19 cellular contexts compared by ENCODE assay signal in genomic region chr1:47207811-47208373, GRCh38. TPM values are rescaled to one million over a fixed set of nuclear protein-coding genes. Genes with fewer than 3 reads are reported as not detected.
DNase-seq lines count a peak whose midpoint lies in the region; ATAC-seq, FAIRE-seq and TF ChIP-seq lines count a peak whose summit lies in the region.
"Had no signal": no experiment of that assay in that cellular context is flagged by ENCODE, and none has a peak within 500 bp of the region (broad histone marks: within the 10 kb centered on the region; RNA-seq: fewer than 3 reads in every experiment).

No MANE protein-coding gene starts in this region.

- FAIRE-seq in RCC 7860 (lab: Jason Lieb, UNC): peak; percentile 78

- DNase-seq in mammary epithelial cell: peak; percentile 32
- DNase-seq in breast epithelium (ENCODE audit: low spot score in 2 of 2): no peak
- peak; percentile 81 for DNase-seq in RCC 7860 (ENCODE audit: low spot score)
- no peak for DNase-seq in foreskin keratinocyte
- DNase-seq in lower lobe of right lung: no peak
- DNase-seq: activated CD8-positive, alpha-beta memory T cell treated with anti-CD3 and anti-CD28 coated beads, Interleukin-2, amount 50 U/mL, for 4 hours; MM.1S; NCI-H1694; NCI-H345; Right ventricle myocardium superior; stimulated activated CD4-positive, alpha-beta T cell treated with anti-CD3 and anti-CD28 coated beads, Interleukin-4, amount 100 ng/mL, for 1 hour; T-helper 1 cell; WERI-Rb-1 had no signal

- ATAC-seq in foreskin keratinocyte: peak; percentile 50
- peak; percentile 21 for ATAC-seq in stimulated activated memory B cell treated with anti-CD40 and anti-IgM and Interleukin-4, amounts not matched to agents 10 μg/mL and 1 μg/mL and 100 μg/mL, for 72 hours
- ATAC-seq in HG03025 (IDR thresholded peaks at IDR 0.05; ENCODE audit: low FRiP score, unreplicated experiment): no peak
- no peak for ATAC-seq in GM21381 (IDR thresholded peaks at IDR 0.05; ENCODE audit: unreplicated experiment)
- no peak for ATAC-seq in lower lobe of right lung
- ATAC-seq: right cardiac atrium had no signal

- 39% methylated on average over 8 of the region's 8 CpGs for WGBS in mammary epithelial cell (ENCODE audit: low coverage, missing lambda C conversion rate)

- intact Hi-C loops in mammary epithelial cell (cut with micrococcal nuclease) (no loop called here), breast epithelium (cut with DNase I; ENCODE audit: low total_unique reads) (no loop called here), lower lobe of right lung (cut with DNase I) (no loop called here)

- H3K4me1 ChIP-seq in mammary epithelial cell (ENCODE audit: insufficient read depth, low read length) (peaks cover 25% of the 10 kb centered on the region), breast epithelium (no peaks in the 10 kb centered on the region), foreskin keratinocyte (no peaks in the 10 kb centered on the region), lower lobe of right lung (peaks cover 18% of the 10 kb centered on the region)

- H3K9me3 ChIP-seq in mammary epithelial cell (replicated peaks; ENCODE audit: insufficient read depth, low read length) (no peaks in the 10 kb centered on the region), breast epithelium (no peaks in the 10 kb centered on the region), lower lobe of right lung (no peaks in the 10 kb centered on the region)

- CTCF ChIA-PET in mammary epithelial cell (lab: Charles Lee; ENCODE audit: low non-redundant PET): no interaction called here

- H3K4me2 ChIP-seq in mammary epithelial cell (ENCODE audit: insufficient read depth, low read depth, low read length): no peak overlapping the region

- H3K27me3 Mint-ChIP-seq in stimulated activated memory B cell treated with anti-CD40 and anti-IgM and Interleukin-4, amounts not matched to agents 10 μg/mL and 1 μg/mL and 100 μg/mL, for 72 hours: peaks cover 42% of the 10 kb centered on the region

- BruUV-seq in mammary epithelial cell (replicated peaks; lab: Mats Ljungman, UMichigan): no TSS peak

- TF ChIP-seq POLR2A in breast epithelium (IDR thresholded peaks at IDR 0.05): no peak

- H4K20me1 ChIP-seq in mammary epithelial cell (ENCODE audit: insufficient read depth, low read length): no peaks in the 10 kb centered on the region

- no peak overlapping the region for H2AFZ ChIP-seq in mammary epithelial cell (ENCODE audit: low read depth, low read length)

- dilution Hi-C loops in mammary epithelial cell (cut with HindIII; ENCODE audit: low sequenced_read_pairs): no loop called here

- H3K9ac ChIP-seq in mammary epithelial cell (ENCODE audit: insufficient read depth, low read length): no peak overlapping the region

- peaks cover 5% of the 10 kb centered on the region for H3K4me1 Mint-ChIP-seq in stimulated activated memory B cell treated with anti-CD40 and anti-IgM and Interleukin-4, amounts not matched to agents 10 μg/mL and 1 μg/mL and 100 μg/mL, for 72 hours

- no peaks in the 10 kb centered on the region for H3K79me2 ChIP-seq in mammary epithelial cell (ENCODE audit: insufficient read depth, low read length)

- H3K27ac ChIP-seq in mammary epithelial cell (ENCODE audit: insufficient read depth, low read depth, low read length): no peak overlapping the region
- H3K27ac ChIP-seq in breast epithelium: no peak overlapping the region
- H3K27ac ChIP-seq in foreskin keratinocyte: no peak overlapping the region
- H3K27ac ChIP-seq in lower lobe of right lung: no peak overlapping the region
- H3K27ac ChIP-seq: cardiac muscle cell, WERI-Rb-1 had no signal

- no peaks in the 10 kb centered on the region for H3K36me3 ChIP-seq in mammary epithelial cell (ENCODE audit: insufficient read depth, low read length)
- no peaks in the 10 kb centered on the region for H3K36me3 ChIP-seq in breast epithelium
- H3K36me3 ChIP-seq in lower lobe of right lung: no peaks in the 10 kb centered on the region
- H3K36me3 ChIP-seq: cardiac muscle cell, WERI-Rb-1 had no signal

- H3K27me3 ChIP-seq in mammary epithelial cell (ENCODE audit: insufficient read depth, low read length) (no peaks in the 10 kb centered on the region), breast epithelium (peaks cover 0 to 5% of the 10 kb centered on the region in 2 donors), foreskin keratinocyte (peaks cover 34% of the 10 kb centered on the region), lower lobe of right lung (ENCODE audit: low read depth) (no peaks in the 10 kb centered on the region)

- no peaks in the 10 kb centered on the region for H3K9me3 Mint-ChIP-seq in stimulated activated memory B cell treated with anti-CD40 and anti-IgM and Interleukin-4, amounts not matched to agents 10 μg/mL and 1 μg/mL and 100 μg/mL, for 72 hours

- H3K4me3 ChIP-seq in mammary epithelial cell (replicated peaks in 1 of 3; ENCODE audit: insufficient read depth in 1 of 3, low read depth in 2 of 3, low read length in 3 of 3) (no peak overlapping the region), breast epithelium (no peak overlapping the region), lower lobe of right lung (no peak overlapping the region)
- H3K4me3 ChIP-seq: cardiac muscle cell had no signal

- TF ChIP-seq CTCF in mammary epithelial cell (conservative IDR thresholded peaks at IDR 0.05 in 1 of 2, IDR thresholded peaks at IDR 0.05 in 1 of 2; ENCODE audit: extremely low read depth in 1 of 2, insufficient read depth in 1 of 2, low read depth in 1 of 2, low read length in 2 of 2): no peak
- no peak for TF ChIP-seq CTCF in breast epithelium (IDR thresholded peaks at IDR 0.05)
- no peak for TF ChIP-seq CTCF in foreskin keratinocyte (conservative IDR thresholded peaks at IDR 0.05)
- TF ChIP-seq CTCF in lower lobe of right lung (IDR thresholded peaks at IDR 0.05): no peak

- H3K27ac Mint-ChIP-seq in stimulated activated memory B cell treated with anti-CD40 and anti-IgM and Interleukin-4, amounts not matched to agents 10 μg/mL and 1 μg/mL and 100 μg/mL, for 72 hours: no peak overlapping the region
- H3K27ac Mint-ChIP-seq: IgD-negative memory B cell had no signal

- in situ Hi-C loops in mammary epithelial cell (cut with MboI; ENCODE audit: low sequenced_read_pairs in 2 of 2): no loop called here

- H3K36me3 Mint-ChIP-seq in stimulated activated memory B cell treated with anti-CD40 and anti-IgM and Interleukin-4, amounts not matched to agents 10 μg/mL and 1 μg/mL and 100 μg/mL, for 72 hours: no peaks in the 10 kb centered on the region
- H3K36me3 Mint-ChIP-seq: IgD-negative memory B cell had no signal

- no peak overlapping the region for H3K4me3 Mint-ChIP-seq in stimulated activated memory B cell treated with anti-CD40 and anti-IgM and Interleukin-4, amounts not matched to agents 10 μg/mL and 1 μg/mL and 100 μg/mL, for 72 hours
- H3K4me3 Mint-ChIP-seq: IgD-negative memory B cell had no signal

RNA-seq across cellular contexts. Expression of gene PDZK1IP1, which starts 18.1 kb away (rescaled TPM):
- total RNA-seq in mammary epithelial cell (1 to 10 TPM in 1 of 2 donors, not detected in 1; 1.8 TPM), breast epithelium (10 to 100 TPM in 2 of 3 donors, 1 to 10 TPM in 1; 2.2 to 69.4 (median 42.3) TPM), foreskin keratinocyte (0.46 and 0.65 TPM in 2 replicates), lower lobe of right lung (22.6 TPM)
- polyA plus RNA-seq in mammary epithelial cell (0.36 TPM), foreskin keratinocyte (0.66 and 0.85 TPM in 2 replicates)
- not detected for polyA minus RNA-seq in mammary epithelial cell
- total RNA-seq: cardiac muscle cell, Right ventricle myocardium superior had no signal
- polyA plus RNA-seq: cardiac muscle cell had no signal

RNA-seq across cellular contexts. Expression of gene TAL1, which starts 24.1 kb away (rescaled TPM):
- total RNA-seq in mammary epithelial cell: not detected
- polyA plus RNA-seq in mammary epithelial cell: not detected
- not detected for polyA minus RNA-seq in mammary epithelial cell
- 1 to 10 TPM; 2.3 to 6.2 (median 5.1) TPM for total RNA-seq in breast epithelium
- total RNA-seq in foreskin keratinocyte: not detected in 2 replicates
- polyA plus RNA-seq in foreskin keratinocyte: not detected in 2 replicates
- 15.4 TPM for total RNA-seq in lower lobe of right lung

Comparison
In these comparisons a context has a peak if more than half of its experiments do, and no peak if none do; other contexts are left out.
1. DNase-seq: peak in mammary epithelial cell (single experiment) and RCC 7860 (single experiment); none in breast epithelium (0 of 2), foreskin keratinocyte (0 of 2) and lower lobe of right lung (single experiment).
2. ATAC-seq: peak in foreskin keratinocyte (single experiment) and stimulated activated memory B cell treated with anti-CD40 and anti-IgM and Interleukin-4, amounts not matched to agents 10 μg/mL and 1 μg/mL and 100 μg/mL, for 72 hours (single experiment); none in HG03025 (single experiment), GM21381 (single experiment) and lower lobe of right lung (0 of 2).